Comparison of ENCODE assay signal across 25 cellular contexts in the genomic region with DNA sequence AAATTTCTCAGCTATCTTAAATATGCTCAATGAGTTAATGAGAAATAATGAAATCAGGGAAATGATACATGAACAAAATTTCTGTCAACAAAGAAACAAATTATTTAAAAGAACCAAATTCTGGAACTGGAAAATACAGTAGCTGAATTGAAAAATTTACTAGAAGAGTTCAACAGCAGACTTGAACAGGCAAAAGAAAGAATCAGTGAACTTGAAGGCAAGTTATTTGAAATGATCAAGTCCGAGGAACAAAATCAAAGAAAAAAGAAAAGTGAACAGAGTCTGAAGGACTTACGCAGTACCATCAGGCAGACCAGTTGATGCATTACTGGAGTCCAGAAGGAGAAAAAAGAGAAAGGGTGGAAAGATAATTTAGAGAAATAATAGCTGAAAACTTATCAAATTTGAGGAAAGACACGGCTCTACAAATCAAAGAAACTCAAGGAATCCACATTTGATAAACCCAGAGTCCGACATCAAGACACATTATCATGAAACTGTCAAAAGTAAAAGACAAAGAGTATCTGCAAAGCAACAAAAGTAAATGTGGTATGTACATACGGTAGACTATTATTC.
"Had no signal": no experiment of that assay in that cellular context is flagged by ENCODE, and none has a peak within 500 bp of the region (broad histone marks: within the 10 kb centered on the region; RNA-seq: fewer than 3 reads in every experiment).

No MANE protein-coding gene starts in this region.

- H3K27me3 ChIP-seq: MG63 had no signal

- ATAC-seq: activated T-cell treated with anti-CD3 and anti-CD28 coated beads, Interleukin-2, amount 50 U/mL, for 4 hours; activated T-helper 17 cell treated with anti-CD3 and anti-CD28 coated beads, Interleukin-2, amount 50 U/mL, for 72 hours; PC-3 had no signal

- H3K27ac ChIP-seq: VCaP had no signal

- H3K4me3 ChIP-seq: MG63 had no signal

- H3K27me3 Mint-ChIP-seq: activated CD4-positive, alpha-beta memory T cell treated with anti-CD3 and anti-CD28 coated beads for 36 hours; activated CD4-positive, alpha-beta T cell treated with anti-CD3 and anti-CD28 coated beads, Interleukin-2, amount 10 ng/mL, durations not matched to agents 7 days and 5 days; activated naive CD8-positive, alpha-beta T cell; activated T-helper 17 cell treated with anti-CD3 and anti-CD28 coated beads, Interleukin-2, amount 50 U/mL, for 72 hours had no signal

- H3K27ac Mint-ChIP-seq: activated CD4-positive, alpha-beta memory T cell treated with anti-CD3 and anti-CD28 coated beads for 36 hours; activated CD4-positive, alpha-beta T cell treated with anti-CD3 and anti-CD28 coated beads, Interleukin-2, amount 10 ng/mL, durations not matched to agents 7 days and 5 days; activated naive CD4-positive, alpha-beta T cell treated with anti-CD3 and anti-CD28 coated beads for 36 hours; activated naive CD8-positive, alpha-beta T cell; activated T-helper 17 cell treated with anti-CD3 and anti-CD28 coated beads, Interleukin-2, amount 50 U/mL, for 72 hours had no signal

- H3K4me3 Mint-ChIP-seq: activated CD4-positive, alpha-beta memory T cell treated with anti-CD3 and anti-CD28 coated beads for 36 hours; activated CD4-positive, alpha-beta T cell treated with anti-CD3 and anti-CD28 coated beads, Interleukin-2, amount 10 ng/mL, durations not matched to agents 7 days and 5 days; activated naive CD4-positive, alpha-beta T cell treated with anti-CD3 and anti-CD28 coated beads for 36 hours; activated naive CD8-positive, alpha-beta T cell; activated T-cell treated with anti-CD3 and anti-CD28 coated beads, Interleukin-2, amount 50 U/mL, for 4 hours; activated T-helper 17 cell treated with anti-CD3 and anti-CD28 coated beads, Interleukin-2, amount 50 U/mL, for 72 hours had no signal

- H3K4me1 Mint-ChIP-seq: activated T-helper 17 cell treated with anti-CD3 and anti-CD28 coated beads, Interleukin-2, amount 50 U/mL, for 72 hours had no signal

- DNase-seq: activated CD4-positive, alpha-beta memory T cell treated with anti-CD3 and anti-CD28 coated beads for 36 hours; activated CD4-positive, alpha-beta T cell treated with anti-CD3 and anti-CD28 coated beads, Interleukin-2, amount 10 ng/mL, durations not matched to agents 7 days and 5 days; activated CD4-positive, CD25-positive, alpha-beta regulatory T cell; activated CD8-positive, alpha-beta memory T cell treated with anti-CD3 and anti-CD28 coated beads for 24 hours; activated gamma-delta T cell; activated naive CD4-positive, alpha-beta T cell treated with anti-CD3 and anti-CD28 coated beads for 36 hours; activated T-cell treated with anti-CD3 and anti-CD28 coated beads, Interleukin-2, amount 50 U/mL, for 4 hours; aorta; central memory CD4-positive, alpha-beta T cell; KG1; MG63; MV-4-11; NCI-H1092 treated with DMSO at 0.1 percent for 48 hours; NCI-H1417 treated with DMSO at 0.1 percent for 48 hours; NCI-H1694; NCI-H2029; NCI-H2107; NCI-H2171 treated with DMSO at 0.1 percent for 48 hours; NCI-H524; PC-3; SHP77; T-helper 1 cell had no signal
